8 cellular contexts compared by ENCODE assay signal in the genomic region with DNA sequence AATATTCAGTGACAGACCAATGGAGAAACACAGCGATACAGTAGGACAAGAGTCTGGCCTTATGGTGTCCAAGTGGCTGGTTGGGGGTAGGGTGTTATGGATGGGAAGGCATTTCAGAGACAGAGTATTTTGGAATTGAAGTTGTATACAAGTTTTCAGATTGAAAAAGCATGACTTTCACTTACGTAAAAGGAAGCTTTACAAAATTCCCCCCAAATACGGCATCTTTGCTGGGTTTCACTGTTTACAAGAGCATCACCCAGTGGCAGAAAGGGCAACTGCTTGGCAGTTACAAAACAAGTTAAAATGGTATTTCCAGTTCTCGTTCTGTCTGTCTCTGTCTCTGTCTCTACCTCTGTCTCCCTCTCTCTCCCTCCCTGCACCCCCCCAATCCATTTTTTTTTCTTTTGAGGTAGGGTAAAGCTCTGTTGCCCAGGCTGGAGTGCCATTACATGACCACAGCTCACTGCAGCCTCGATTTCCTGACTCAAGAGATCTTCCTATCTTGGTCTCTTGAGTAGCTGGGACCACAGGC.
A peak's percentile ranks its signal among the peaks of the same experiment; 100 is the strongest.
DNase-seq lines count a peak whose midpoint lies in the region; ATAC-seq, FAIRE-seq and TF ChIP-seq lines count a peak whose summit lies in the region.

No MANE protein-coding gene starts in this region.

- no peak overlapping the region for H3K4me3 ChIP-seq in kidney (ENCODE audit: low read length in 2 of 2)

- ATAC-seq in Right ventricle myocardium superior (ENCODE audit: poor library complexity): peak; percentile 43
- ATAC-seq in Right ventricle myocardium inferior: no peak
- ATAC-seq in GM21825 (IDR thresholded peaks at IDR 0.05; ENCODE audit: unreplicated experiment): peak; percentile 33

- H3K4me1 ChIP-seq in kidney (ENCODE audit: control insufficient read depth in 1 of 2, insufficient read depth in 1 of 2, low read depth in 1 of 2, low read length in 2 of 2): peaks cover 2 to 6% of the 10 kb centered on the region in 2 donors

- no peaks in the 10 kb centered on the region for H3K9me3 ChIP-seq in kidney (ENCODE audit: control insufficient read depth in 1 of 2, low read length in 2 of 2)

- H3K27ac ChIP-seq in kidney (ENCODE audit: low read depth in 2 of 2, low read length in 2 of 2): no peak overlapping the region

- no peak for DNase-seq in Right ventricle myocardium superior
- DNase-seq in Right ventricle myocardium inferior (ENCODE audit: missing footprints): no peak
- DNase-seq in LHCN-M2 (ENCODE audit: low read depth): peak; percentile 40
- peak; percentile 39 to 49 for DNase-seq in activated T-cell treated with anti-CD3 and anti-CD28 coated beads, Interleukin-2, amount 50 U/mL, for 48 hours
- no peak for DNase-seq in kidney
- no peak for DNase-seq in activated gamma-delta T cell (lab: John Stamatoyannopoulos, UW)
- DNase-seq in NCI-H1930 (lab: John Stamatoyannopoulos, UW): no peak

- TF ChIP-seq CTCF in kidney (IDR thresholded peaks at IDR 0.05; ENCODE audit: borderline replicate concordance, extremely low read depth, insufficient read depth): peak; percentile 42

- intact Hi-C loops in Right ventricle myocardium superior (cut with DNase I): no loop called here
- intact Hi-C loops in Right ventricle myocardium inferior (cut with DNase I): no loop called here
- intact Hi-C loops in kidney (cut with DNase I): no loop called here

- FAIRE-seq in kidney (lab: Jason Lieb, UNC): no peak

- no peak overlapping the region for H3K9ac ChIP-seq in kidney (ENCODE audit: low read length in 2 of 2)

- peaks cover 9 to 20% of the 10 kb centered on the region in 2 donors for H3K36me3 ChIP-seq in kidney (ENCODE audit: control insufficient read depth in 1 of 2, insufficient read depth in 2 of 2, low read length in 2 of 2)

Comparison
In these comparisons a context has a peak if more than half of its experiments do, and no peak if none do; other contexts are left out.
1. DNase-seq: peak in LHCN-M2 (single experiment) and activated T-cell treated with anti-CD3 and anti-CD28 coated beads, Interleukin-2, amount 50 U/mL, for 48 hours (2 of 2); none in Right ventricle myocardium superior (single experiment), Right ventricle myocardium inferior (single experiment), kidney (single experiment), activated gamma-delta T cell (single experiment) and NCI-H1930 (0 of 2).